ENCODE assay signal across 1 cellular context in genomic region chr5:119218830-119219782, GRCh38.
TF ChIP-seq lines count a peak whose summit lies in the region.

No MANE protein-coding gene starts in this region.

TF ChIP-seq in HEK293, 187 proteins besides CTCF, POLR2A, EP300 and RAD21 (continued from another document and continues in another):
- no peak for TF ChIP-seq ZBTB20 (tag by site-specific recombination; IDR thresholded peaks at IDR 0.05)
- TF ChIP-seq ZNF133 (tag by site-specific recombination; IDR thresholded peaks at IDR 0.05): no peak
- no peak for TF ChIP-seq ZFP69B (tag by site-specific recombination; IDR thresholded peaks at IDR 0.05)
- TF ChIP-seq ZNF248 (tag by site-specific recombination; IDR thresholded peaks at IDR 0.05): no peak
- peak; percentile 84 for TF ChIP-seq ZNF140 (tag by site-specific recombination; IDR thresholded peaks at IDR 0.05)
- TF ChIP-seq KLF7 (tag by site-specific recombination; IDR thresholded peaks at IDR 0.05; ENCODE audit: borderline replicate concordance): no peak
- TF ChIP-seq ZNF549 (tag by site-specific recombination; IDR thresholded peaks at IDR 0.05): no peak
- TF ChIP-seq ZSCAN4 (tag by site-specific recombination; IDR thresholded peaks at IDR 0.05): no peak
- TF ChIP-seq ZSCAN23 (tag by site-specific recombination; IDR thresholded peaks at IDR 0.05): no peak
- peak; percentile 75 for TF ChIP-seq ZNF426 (tag by site-specific recombination; IDR thresholded peaks at IDR 0.05)
- TF ChIP-seq ZBTB17 (tag by site-specific recombination; IDR thresholded peaks at IDR 0.05): no peak
- no peak for TF ChIP-seq ZNF670 (tag by site-specific recombination; IDR thresholded peaks at IDR 0.05; ENCODE audit: low read depth)
- TF ChIP-seq MZF1 (tag by site-specific recombination; IDR thresholded peaks at IDR 0.05; ENCODE audit: borderline replicate concordance): peak; percentile 44; the same call in 1 of the 2 replicates
- TF ChIP-seq ZBTB48 (tag by site-specific recombination; IDR thresholded peaks at IDR 0.05): no peak
- no peak for TF ChIP-seq YY1 (tag by site-specific recombination; IDR thresholded peaks at IDR 0.05)
- no peak for TF ChIP-seq ZNF76 (tag by site-specific recombination; IDR thresholded peaks at IDR 0.05; ENCODE audit: borderline replicate concordance, low read depth)
- TF ChIP-seq ZNF623 (tag by site-specific recombination; IDR thresholded peaks at IDR 0.05): peak; percentile 61
- no peak; the same call in 1 of the 2 replicates for TF ChIP-seq ZNF221 (tag by site-specific recombination; IDR thresholded peaks at IDR 0.05; ENCODE audit: borderline replicate concordance)
- no peak for TF ChIP-seq ZNF391 (tag by site-specific recombination; IDR thresholded peaks at IDR 0.05; ENCODE audit: borderline replicate concordance, low read depth)
- TF ChIP-seq GLI4 (tag by site-specific recombination; IDR thresholded peaks at IDR 0.05): no peak
- TF ChIP-seq ZNF211 (tag by site-specific recombination; IDR thresholded peaks at IDR 0.05; ENCODE audit: low read depth): no peak
- no peak for TF ChIP-seq ZNF596 (tag by site-specific recombination; IDR thresholded peaks at IDR 0.05)
- no peak for TF ChIP-seq ZNF544 (tag by site-specific recombination; IDR thresholded peaks at IDR 0.05)
- no peak for TF ChIP-seq ZNF169 (tag by site-specific recombination; IDR thresholded peaks at IDR 0.05)
- no peak for TF ChIP-seq HOXD13 (CRISPR knock-in tag; IDR thresholded peaks at IDR 0.05; ENCODE audit: borderline replicate concordance)
- no peak for TF ChIP-seq OVOL3 (tag by site-specific recombination; IDR thresholded peaks at IDR 0.05)
- TF ChIP-seq ZNF423 (tag by site-specific recombination; IDR thresholded peaks at IDR 0.05): no peak
- TF ChIP-seq ZNF138 (tag by site-specific recombination; IDR thresholded peaks at IDR 0.05; ENCODE audit: borderline replicate concordance): peak; percentile 59; the same call in 1 of the 2 replicates
- TF ChIP-seq ZNF704 (tag by site-specific recombination; IDR thresholded peaks at IDR 0.05): no peak
- no peak for TF ChIP-seq ZNF155 (tag by site-specific recombination; IDR thresholded peaks at IDR 0.05)
- TF ChIP-seq SETDB1 (IDR thresholded peaks at IDR 0.05; ENCODE audit: insufficient read length, low read length): no peak
- TF ChIP-seq ZNF37A (tag by site-specific recombination; IDR thresholded peaks at IDR 0.05): no peak
- TF ChIP-seq ZNF324 (tag by site-specific recombination; IDR thresholded peaks at IDR 0.05): no peak
- TF ChIP-seq PATZ1 (tag by site-specific recombination; IDR thresholded peaks at IDR 0.05): no peak
- no peak for TF ChIP-seq IKZF3 (tag by site-specific recombination; IDR thresholded peaks at IDR 0.05)
- TF ChIP-seq ZNF791 (tag by site-specific recombination; IDR thresholded peaks at IDR 0.05): 0 out of 2 replicates have a peak, but pooled peaks have one; percentile 22
- no peak for TF ChIP-seq ZNF626 (tag by site-specific recombination; IDR thresholded peaks at IDR 0.05)
- TF ChIP-seq ZNF239 (tag by site-specific recombination; IDR thresholded peaks at IDR 0.05): no peak
- TF ChIP-seq ZBTB8A (tag by site-specific recombination; IDR thresholded peaks at IDR 0.05): peak; percentile 68
- no peak for TF ChIP-seq TSHZ1 (tag by site-specific recombination; IDR thresholded peaks at IDR 0.05; ENCODE audit: borderline replicate concordance)
- TF ChIP-seq ZNF223 (tag by site-specific recombination; IDR thresholded peaks at IDR 0.05): no peak
- TF ChIP-seq MYNN (tag by site-specific recombination; IDR thresholded peaks at IDR 0.05; ENCODE audit: borderline replicate concordance): no peak
- no peak for TF ChIP-seq ZBTB44 (tag by site-specific recombination; IDR thresholded peaks at IDR 0.05)
- no peak for TF ChIP-seq ZNF148 (tag by site-specific recombination; IDR thresholded peaks at IDR 0.05; ENCODE audit: borderline replicate concordance)
- TF ChIP-seq PRDM6 (tag by site-specific recombination; IDR thresholded peaks at IDR 0.05): 0 out of 2 replicates have a peak, but pooled peaks have one; percentile 8
- no peak for TF ChIP-seq EGR2 (tag by site-specific recombination; IDR thresholded peaks at IDR 0.05; ENCODE audit: low read depth)
- TF ChIP-seq ZBTB7A (tag by site-specific recombination; IDR thresholded peaks at IDR 0.05; ENCODE audit: low read depth): no peak
- TF ChIP-seq SCRT2 (tag by site-specific recombination; IDR thresholded peaks at IDR 0.05): no peak
- peak; percentile 67 for TF ChIP-seq ZNF555 (tag by site-specific recombination; conservative IDR thresholded peaks at IDR 0.05)
- TF ChIP-seq ZNF266 (tag by site-specific recombination; IDR thresholded peaks at IDR 0.05; ENCODE audit: low read depth): peak; percentile 42; the same call in 1 of the 2 replicates
- no peak for TF ChIP-seq ZNF658 (tag by site-specific recombination; IDR thresholded peaks at IDR 0.05)
- 0 out of 2 replicates have a peak, but pooled peaks have one; percentile 38 for TF ChIP-seq ZNF560 (tag by site-specific recombination; IDR thresholded peaks at IDR 0.05; ENCODE audit: borderline replicate concordance)
- no peak for TF ChIP-seq ZNF660 (tag by site-specific recombination; IDR thresholded peaks at IDR 0.05)
- TF ChIP-seq ZNF580 (tag by site-specific recombination; IDR thresholded peaks at IDR 0.05): no peak
- TF ChIP-seq ZNF214 (tag by site-specific recombination; IDR thresholded peaks at IDR 0.05; ENCODE audit: borderline replicate concordance): no peak; the same call in 1 of the 2 replicates
- no peak for TF ChIP-seq ZNF280C (tag by site-specific recombination; IDR thresholded peaks at IDR 0.05)
- no peak for TF ChIP-seq ZNF341 (tag by site-specific recombination; IDR thresholded peaks at IDR 0.05; ENCODE audit: low read depth)
